ENCODE assay signal across 8 cellular contexts in the genomic region with DNA sequence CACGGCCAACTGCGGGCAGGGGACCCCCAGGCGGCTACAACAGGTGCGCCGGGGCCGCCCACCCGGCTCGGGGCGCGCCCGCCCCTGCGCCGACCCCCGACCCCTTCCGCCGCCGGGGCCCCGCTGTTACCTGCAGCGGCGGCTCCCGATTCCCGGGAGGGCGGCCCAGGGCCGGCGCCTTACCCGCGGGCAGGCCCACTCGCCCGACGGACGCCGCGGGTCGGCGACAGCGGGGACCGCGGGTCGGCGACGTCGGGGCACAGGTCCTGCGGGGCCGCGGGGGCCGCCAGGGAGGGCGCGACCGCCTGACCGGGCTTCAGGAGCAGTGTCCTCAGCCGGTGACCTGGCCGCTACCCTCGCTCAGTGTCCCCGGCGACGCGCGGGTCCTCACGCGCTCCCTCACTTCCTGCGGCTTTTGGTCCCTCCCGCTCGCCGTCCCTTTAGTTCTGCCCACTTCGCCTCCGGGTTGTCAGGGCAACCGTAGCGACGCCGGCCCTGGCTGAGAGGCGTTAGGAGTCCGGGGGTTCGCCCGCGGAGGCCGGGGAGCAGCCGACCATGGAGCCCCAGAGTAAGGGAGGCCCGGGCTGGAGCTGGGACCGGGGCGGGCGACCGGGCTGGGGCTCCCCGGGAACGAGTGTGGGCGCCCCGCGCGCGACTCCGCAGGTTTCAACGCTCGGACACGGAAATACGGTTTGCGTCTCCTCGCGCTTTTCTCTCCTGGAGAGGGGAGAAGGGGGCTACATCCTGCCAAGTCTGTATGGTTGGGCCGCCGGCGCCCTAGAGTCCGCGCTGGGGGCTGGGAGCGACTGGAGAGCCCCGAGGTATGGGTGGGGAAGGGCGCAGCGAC.
DNase-seq lines count a peak whose midpoint lies in the region; ATAC-seq and TF ChIP-seq lines count a peak whose summit lies in the region.
"Not testable (repeated sequence)": the region's sequence is repeated elsewhere in the genome, so short reads cannot be mapped to it uniquely, and the experiment has no call there.

A gene with protein sequence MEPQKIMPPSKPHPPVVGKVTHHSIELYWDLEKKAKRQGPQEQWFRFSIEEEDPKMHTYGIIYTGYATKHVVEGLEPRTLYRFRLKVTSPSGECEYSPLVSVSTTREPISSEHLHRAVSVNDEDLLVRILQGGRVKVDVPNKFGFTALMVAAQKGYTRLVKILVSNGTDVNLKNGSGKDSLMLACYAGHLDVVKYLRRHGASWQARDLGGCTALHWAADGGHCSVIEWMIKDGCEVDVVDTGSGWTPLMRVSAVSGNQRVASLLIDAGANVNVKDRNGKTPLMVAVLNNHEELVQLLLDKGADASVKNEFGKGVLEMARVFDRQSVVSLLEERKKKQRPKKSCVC (plus strand): TSS at position 477 of the 847 bp plus-strand sequence. CDS start 79 bp downstream, at position 556.

- DNase-seq in AG09319 (ENCODE audit: extremely low read depth, low read depth) (peak; percentile 52), NCI-H524 (lab: John Stamatoyannopoulos, UW) (peak; percentile 5 to 40), dedifferentiated amniotic fluid mesenchymal stem cell (ENCODE audit: extremely low spot score) (peak; percentile 70)
- DNase-seq in activated CD4-positive, alpha-beta T cell treated with anti-CD3 and anti-CD28 coated beads, Interleukin-2, amount 50 U/mL, for 1 hour = peak; percentile 74
- peak; percentile 61 to 74 for DNase-seq in stimulated activated CD4-positive, alpha-beta T cell treated with anti-CD3 and anti-CD28 coated beads, Interleukin-15, amount 100 ng/mL, for 1 hour (ENCODE audit: low read depth in 1 of 2, low spot score in 1 of 2)

- H3K27me3 ChIP-seq in layer of hippocampus (ENCODE audit: control insufficient read depth, insufficient read depth, low read length) = not testable (repeated sequence)

- peak within 1 kb of the TSS; percentile 18 for H3K27ac ChIP-seq in layer of hippocampus (ENCODE audit: low read depth, low read length)

- ATAC-seq in GM19035 (IDR thresholded peaks at IDR 0.05; ENCODE audit: unreplicated experiment) (peak; percentile 94), HG03175 (IDR thresholded peaks at IDR 0.05; ENCODE audit: unreplicated experiment) (peak; percentile 84)

- TF ChIP-seq CTCF in AG09319 (IDR thresholded peaks at IDR 0.05; ENCODE audit: low read depth, low read length) = not testable (repeated sequence)

Comparison
In these comparisons a context has a peak if more than half of its experiments do, and no peak if none do; other contexts are left out.
1. Peak in every context shown above with its lines: DNase-seq, ATAC-seq and H3K27ac ChIP-seq.
2. DNase-seq: peak in every context shown above with its lines; median percentile 74 in activated CD4-positive, alpha-beta T cell treated with anti-CD3 and anti-CD28 coated beads, Interleukin-2, amount 50 U/mL, for 1 hour; 70 in dedifferentiated amniotic fluid mesenchymal stem cell; 68 in stimulated activated CD4-positive, alpha-beta T cell treated with anti-CD3 and anti-CD28 coated beads, Interleukin-15, amount 100 ng/mL, for 1 hour; 52 in AG09319; 22 in NCI-H524.